8 cellular contexts compared by ENCODE assay signal in the genomic region with DNA sequence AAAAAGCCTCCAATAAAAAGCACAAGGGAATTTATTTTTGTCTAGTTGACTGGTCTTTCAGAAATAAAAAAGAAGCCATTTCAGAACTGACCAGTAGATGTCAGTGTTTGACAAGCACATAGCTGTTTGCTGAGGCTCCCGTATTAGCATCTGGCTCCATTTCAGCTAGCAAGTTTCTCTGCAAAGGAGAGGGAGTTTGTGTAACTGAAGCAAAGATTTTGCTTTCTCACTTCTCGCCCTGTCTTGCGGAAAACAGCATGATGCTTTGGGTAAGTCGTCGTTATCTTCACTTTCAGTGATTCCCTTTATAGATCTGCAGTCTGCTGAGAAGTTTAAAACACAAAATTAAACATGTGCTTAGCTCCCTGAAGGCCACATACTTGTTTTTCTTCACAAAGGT.
A peak's percentile ranks its signal among the peaks of the same experiment; 100 is the strongest.
DNase-seq lines count a peak whose midpoint lies in the region; ATAC-seq, FAIRE-seq and TF ChIP-seq lines count a peak whose summit lies in the region.

No MANE protein-coding gene starts in this region.

- H3K36me3 ChIP-seq in brain microvascular endothelial cell (replicated peaks): no peaks in the 10 kb centered on the region
- H3K36me3 ChIP-seq in keratinocyte (ENCODE audit: control insufficient read depth in 2 of 2, extremely low read depth in 1 of 2, insufficient read depth in 2 of 2, low read length in 2 of 2): no peaks in the 10 kb centered on the region
- no peaks in the 10 kb centered on the region for H3K36me3 ChIP-seq in tibial nerve

- no peak for TF ChIP-seq POLR2A in tibial nerve (IDR thresholded peaks at IDR 0.05)

- no peak overlapping the region for H2AFZ ChIP-seq in keratinocyte (ENCODE audit: control insufficient read depth, low read length)

- H3K4me2 ChIP-seq in keratinocyte (ENCODE audit: control insufficient read depth, extremely low read depth, insufficient read depth, low read depth, low read length): no peak overlapping the region

- H3K27me3 ChIP-seq in brain microvascular endothelial cell (replicated peaks): no peaks in the 10 kb centered on the region
- H3K27me3 ChIP-seq in keratinocyte (ENCODE audit: control insufficient read depth, extremely low read depth, insufficient read depth, low read length): no peaks in the 10 kb centered on the region
- no peaks in the 10 kb centered on the region for H3K27me3 ChIP-seq in tibial nerve

- TF ChIP-seq EP300 in tibial nerve (IDR thresholded peaks at IDR 0.05): no peak

- in situ Hi-C loops in brain microvascular endothelial cell (cut with HindIII; ENCODE audit: low pct_ligation_motif_present, low sequenced_read_pairs): no loop called here

- H3K4me1 ChIP-seq in keratinocyte (ENCODE audit: control insufficient read depth, extremely low read depth, insufficient read depth, low read length) (no peaks in the 10 kb centered on the region), tibial nerve (peaks cover 0 to 6% (median 2%) of the 10 kb centered on the region in 4 donors)

- H3K79me2 ChIP-seq in keratinocyte (ENCODE audit: control insufficient read depth, insufficient read depth, low read length): no peaks in the 10 kb centered on the region

- H3K9ac ChIP-seq in keratinocyte (ENCODE audit: control insufficient read depth, extremely low read depth, insufficient read depth, low read length): no peak overlapping the region

- FAIRE-seq in keratinocyte (lab: Jason Lieb, UNC): peak; percentile 82

- peak; percentile 52 for TF ChIP-seq CTCF in LNCaP clone FGC (IDR thresholded peaks at IDR 0.05; ENCODE audit: control insufficient read depth, extremely low read depth, insufficient read depth)
- peak; percentile 81 for TF ChIP-seq CTCF in brain microvascular endothelial cell (IDR thresholded peaks at IDR 0.05; ENCODE audit: low read depth, low read length, missing control alignments)
- peak; percentile 64 to 76 (median 72) for TF ChIP-seq CTCF in keratinocyte (optimal IDR thresholded peaks at IDR 0.05 in 1 of 3, IDR thresholded peaks at IDR 0.05 in 1 of 3, conservative IDR thresholded peaks at IDR 0.05 in 1 of 3; ENCODE audit: extremely low read depth in 1 of 3, insufficient read depth in 2 of 3, low read length in 3 of 3)
- TF ChIP-seq CTCF in tibial nerve (IDR thresholded peaks at IDR 0.05): peak; percentile 57 to 80 (median 71)

- no peaks in the 10 kb centered on the region for H3K9me1 ChIP-seq in keratinocyte (ENCODE audit: control insufficient read depth, extremely low read depth, insufficient read depth, low read length)

- no peaks in the 10 kb centered on the region for H4K20me1 ChIP-seq in keratinocyte (ENCODE audit: control insufficient read depth, extremely low read depth, insufficient read depth, low read length)

- peak; percentile 2 for DNase-seq in activated naive CD4-positive, alpha-beta T cell treated with Interleukin-2 at 50 U/mL for 16 hours
- DNase-seq in activated naive CD4-positive, alpha-beta T cell treated with anti-CD3 and anti-CD28 coated beads, Interleukin-2, amount 50 U/mL, for 16 hours: no peak
- DNase-seq in LNCaP clone FGC (ENCODE audit: low read depth) (peak; percentile 55), RKO (ENCODE audit: low spot score) (peak; percentile 80), brain microvascular endothelial cell (peak; percentile 52), keratinocyte (ENCODE audit: low read depth, low spot score) (no peak), tibial nerve (ENCODE audit: low spot score in 2 of 2) (peak in 1 of 2 donors; percentile 26)

- 0 to 2% methylated on average over 5 of the region's 5 CpGs for WGBS in tibial nerve, 2 donors

- no peak overlapping the region for H3K4me3 ChIP-seq in LNCaP clone FGC (ENCODE audit: low read depth, low read length)
- H3K4me3 ChIP-seq in brain microvascular endothelial cell (ENCODE audit: low read depth, low read length): no peak overlapping the region
- no peak overlapping the region for H3K4me3 ChIP-seq in keratinocyte (ENCODE audit: control insufficient read depth in 2 of 3, extremely low read depth in 1 of 3, insufficient read depth in 2 of 3, low read depth in 1 of 3, low read length in 3 of 3)
- no peak overlapping the region for H3K4me3 ChIP-seq in tibial nerve

- H3K27ac ChIP-seq in brain microvascular endothelial cell (no peak overlapping the region), keratinocyte (ENCODE audit: control insufficient read depth, insufficient read depth, low read length) (no peak overlapping the region), tibial nerve (no peak overlapping the region)

- H3K9me3 ChIP-seq in keratinocyte (ENCODE audit: control insufficient read depth, low read depth, low read length) (no peaks in the 10 kb centered on the region), tibial nerve (no peaks in the 10 kb centered on the region)

- ATAC-seq in GM21717 (IDR thresholded peaks at IDR 0.05; ENCODE audit: unreplicated experiment): peak; percentile 87

- dilution Hi-C loops in keratinocyte (cut with MboI; ENCODE audit: extremely low pct_ligation_motif_present, low sequenced_read_pairs): no loop called here

Comparison
In these comparisons a context has a peak if more than half of its experiments do, and no peak if none do; other contexts are left out.
1. DNase-seq: peak in activated naive CD4-positive, alpha-beta T cell treated with Interleukin-2 at 50 U/mL for 16 hours (single experiment), LNCaP clone FGC (single experiment), RKO (single experiment) and brain microvascular endothelial cell (single experiment); none in activated naive CD4-positive, alpha-beta T cell treated with anti-CD3 and anti-CD28 coated beads, Interleukin-2, amount 50 U/mL, for 16 hours (single experiment) and keratinocyte (single experiment).
2. Peak in every context shown above with its lines, with median percentiles within 50 percentile points of each other: CTCF ChIP-seq.